Comparison of ENCODE assay signal across 1 cellular context in genomic region chr9:70441622-70442021, GRCh38.
TF ChIP-seq lines count a peak whose summit lies in the region.

No MANE protein-coding gene starts in this region.

TF ChIP-seq in HepG2, 621 proteins besides CTCF, POLR2A, EP300 and RAD21 (continued from another document):
- TF ChIP-seq, protein P1, sequence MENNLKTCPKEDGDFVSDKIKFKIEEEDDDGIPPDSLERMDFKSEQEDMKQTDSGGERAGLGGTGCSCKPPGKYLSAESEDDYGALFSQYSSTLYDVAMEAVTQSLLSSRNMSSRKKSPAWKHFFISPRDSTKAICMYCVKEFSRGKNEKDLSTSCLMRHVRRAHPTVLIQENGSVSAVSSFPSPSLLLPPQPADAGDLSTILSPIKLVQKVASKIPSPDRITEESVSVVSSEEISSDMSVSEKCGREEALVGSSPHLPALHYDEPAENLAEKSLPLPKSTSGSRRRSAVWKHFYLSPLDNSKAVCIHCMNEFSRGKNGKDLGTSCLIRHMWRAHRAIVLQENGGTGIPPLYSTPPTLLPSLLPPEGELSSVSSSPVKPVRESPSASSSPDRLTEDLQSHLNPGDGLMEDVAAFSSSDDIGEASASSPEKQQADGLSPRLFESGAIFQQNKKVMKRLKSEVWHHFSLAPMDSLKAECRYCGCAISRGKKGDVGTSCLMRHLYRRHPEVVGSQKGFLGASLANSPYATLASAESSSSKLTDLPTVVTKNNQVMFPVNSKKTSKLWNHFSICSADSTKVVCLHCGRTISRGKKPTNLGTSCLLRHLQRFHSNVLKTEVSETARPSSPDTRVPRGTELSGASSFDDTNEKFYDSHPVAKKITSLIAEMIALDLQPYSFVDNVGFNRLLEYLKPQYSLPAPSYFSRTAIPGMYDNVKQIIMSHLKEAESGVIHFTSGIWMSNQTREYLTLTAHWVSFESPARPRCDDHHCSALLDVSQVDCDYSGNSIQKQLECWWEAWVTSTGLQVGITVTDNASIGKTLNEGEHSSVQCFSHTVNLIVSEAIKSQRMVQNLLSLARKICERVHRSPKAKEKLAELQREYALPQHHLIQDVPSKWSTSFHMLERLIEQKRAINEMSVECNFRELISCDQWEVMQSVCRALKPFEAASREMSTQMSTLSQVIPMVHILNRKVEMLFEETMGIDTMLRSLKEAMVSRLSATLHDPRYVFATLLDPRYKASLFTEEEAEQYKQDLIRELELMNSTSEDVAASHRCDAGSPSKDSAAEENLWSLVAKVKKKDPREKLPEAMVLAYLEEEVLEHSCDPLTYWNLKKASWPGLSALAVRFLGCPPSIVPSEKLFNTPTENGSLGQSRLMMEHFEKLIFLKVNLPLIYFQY (CRISPR knock-in tag; IDR thresholded peaks at IDR 0.05; ENCODE audit: borderline replicate concordance), result no peak
- peak; percentile 94 for TF ChIP-seq RARA (CRISPR knock-in tag; IDR thresholded peaks at IDR 0.05)
- TF ChIP-seq ZMAT5 (CRISPR knock-in tag; IDR thresholded peaks at IDR 0.05; ENCODE audit: borderline replicate concordance, low read depth), result no peak
- TF ChIP-seq ZFP36L2 (CRISPR knock-in tag; IDR thresholded peaks at IDR 0.05), result no peak
- TF ChIP-seq SALL1 (CRISPR knock-in tag; IDR thresholded peaks at IDR 0.05), result 0 out of 2 replicates have a peak, but pooled peaks have one; percentile 48
- no peak for TF ChIP-seq ZNF441 (CRISPR knock-in tag; IDR thresholded peaks at IDR 0.05; ENCODE audit: borderline replicate concordance)
- TF ChIP-seq ZNF550 (CRISPR knock-in tag; IDR thresholded peaks at IDR 0.05; ENCODE audit: borderline replicate concordance), result no peak
- TF ChIP-seq ZNF280B (CRISPR knock-in tag; IDR thresholded peaks at IDR 0.05; ENCODE audit: borderline replicate concordance), result no peak
- no peak for TF ChIP-seq ZBTB40 (IDR thresholded peaks at IDR 0.05)
- TF ChIP-seq ZBTB40 (CRISPR knock-in tag; IDR thresholded peaks at IDR 0.05), result no peak
- TF ChIP-seq IKZF4 (CRISPR knock-in tag; IDR thresholded peaks at IDR 0.05; ENCODE audit: borderline replicate concordance, low read depth, not compliant biosample characterization), result no peak
- TF ChIP-seq SOX13 (IDR thresholded peaks at IDR 0.05), result peak; percentile 61
- peak in 1 of 2 experiments; percentile 94; a peak in 2 of 4 replicates for TF ChIP-seq SOX13 (CRISPR knock-in tag; conservative IDR thresholded peaks at IDR 0.05 in 1 of 2, IDR thresholded peaks at IDR 0.05 in 1 of 2)
- no peak for TF ChIP-seq PAWR (CRISPR knock-in tag; IDR thresholded peaks at IDR 0.05; ENCODE audit: borderline replicate concordance)
- TF ChIP-seq KAT8 (CRISPR knock-in tag; IDR thresholded peaks at IDR 0.05), result peak; percentile 51; the same call in 1 of the 2 replicates
- TF ChIP-seq, protein P2, sequence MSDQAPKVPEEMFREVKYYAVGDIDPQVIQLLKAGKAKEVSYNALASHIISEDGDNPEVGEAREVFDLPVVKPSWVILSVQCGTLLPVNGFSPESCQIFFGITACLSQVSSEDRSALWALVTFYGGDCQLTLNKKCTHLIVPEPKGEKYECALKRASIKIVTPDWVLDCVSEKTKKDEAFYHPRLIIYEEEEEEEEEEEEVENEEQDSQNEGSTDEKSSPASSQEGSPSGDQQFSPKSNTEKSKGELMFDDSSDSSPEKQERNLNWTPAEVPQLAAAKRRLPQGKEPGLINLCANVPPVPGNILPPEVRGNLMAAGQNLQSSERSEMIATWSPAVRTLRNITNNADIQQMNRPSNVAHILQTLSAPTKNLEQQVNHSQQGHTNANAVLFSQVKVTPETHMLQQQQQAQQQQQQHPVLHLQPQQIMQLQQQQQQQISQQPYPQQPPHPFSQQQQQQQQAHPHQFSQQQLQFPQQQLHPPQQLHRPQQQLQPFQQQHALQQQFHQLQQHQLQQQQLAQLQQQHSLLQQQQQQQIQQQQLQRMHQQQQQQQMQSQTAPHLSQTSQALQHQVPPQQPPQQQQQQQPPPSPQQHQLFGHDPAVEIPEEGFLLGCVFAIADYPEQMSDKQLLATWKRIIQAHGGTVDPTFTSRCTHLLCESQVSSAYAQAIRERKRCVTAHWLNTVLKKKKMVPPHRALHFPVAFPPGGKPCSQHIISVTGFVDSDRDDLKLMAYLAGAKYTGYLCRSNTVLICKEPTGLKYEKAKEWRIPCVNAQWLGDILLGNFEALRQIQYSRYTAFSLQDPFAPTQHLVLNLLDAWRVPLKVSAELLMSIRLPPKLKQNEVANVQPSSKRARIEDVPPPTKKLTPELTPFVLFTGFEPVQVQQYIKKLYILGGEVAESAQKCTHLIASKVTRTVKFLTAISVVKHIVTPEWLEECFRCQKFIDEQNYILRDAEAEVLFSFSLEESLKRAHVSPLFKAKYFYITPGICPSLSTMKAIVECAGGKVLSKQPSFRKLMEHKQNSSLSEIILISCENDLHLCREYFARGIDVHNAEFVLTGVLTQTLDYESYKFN (CRISPR knock-in tag; conservative IDR thresholded peaks at IDR 0.05), result no peak; the same call in 1 of the 2 replicates
- TF ChIP-seq GTF2F1 (IDR thresholded peaks at IDR 0.05; ENCODE audit: low read length), result no peak
- no peak for TF ChIP-seq REXO4 (CRISPR knock-in tag; IDR thresholded peaks at IDR 0.05; ENCODE audit: borderline replicate concordance)
- no peak for TF ChIP-seq MAFF (IDR thresholded peaks at IDR 0.05; ENCODE audit: low read depth, low read length)
- peak; percentile 94 for TF ChIP-seq SOX5 (CRISPR knock-in tag; IDR thresholded peaks at IDR 0.05; ENCODE audit: borderline replicate concordance)
- TF ChIP-seq ZNF143 (CRISPR knock-in tag; IDR thresholded peaks at IDR 0.05), result no peak
- peak; percentile 67; the same call in 1 of the 2 replicates for TF ChIP-seq NFIC (IDR thresholded peaks at IDR 0.05; ENCODE audit: low read length)
- TF ChIP-seq, protein P3, sequence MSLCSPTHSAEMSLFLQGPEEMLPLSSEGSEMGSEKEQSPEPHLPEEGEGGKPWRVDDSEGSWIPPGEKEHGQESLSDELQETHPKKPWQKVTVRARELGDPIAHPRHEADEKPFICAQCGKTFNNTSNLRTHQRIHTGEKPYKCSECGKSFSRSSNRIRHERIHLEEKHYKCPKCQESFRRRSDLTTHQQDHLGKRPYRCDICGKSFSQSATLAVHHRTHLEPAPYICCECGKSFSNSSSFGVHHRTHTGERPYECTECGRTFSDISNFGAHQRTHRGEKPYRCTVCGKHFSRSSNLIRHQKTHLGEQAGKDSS (CRISPR knock-in tag; IDR thresholded peaks at IDR 0.05; ENCODE audit: borderline replicate concordance, low read depth), result no peak
- peak; percentile 27; the same call in 1 of the 2 replicates for TF ChIP-seq ETV5 (CRISPR knock-in tag; IDR thresholded peaks at IDR 0.05; ENCODE audit: borderline replicate concordance)
